8 cellular contexts compared by ENCODE assay signal in genomic region chr3:98901032-98901464, GRCh38. TPM values are rescaled to one million over a fixed set of nuclear protein-coding genes. Genes with fewer than 3 reads are reported as not detected.
DNase-seq lines count a peak whose midpoint lies in the region; ATAC-seq and TF ChIP-seq lines count a peak whose summit lies in the region.

No MANE protein-coding gene starts in this region.

- TF ChIP-seq CTCF in BJ (IDR thresholded peaks at IDR 0.05; ENCODE audit: insufficient read depth, low read depth, low read length) (no peak), breast epithelium (IDR thresholded peaks at IDR 0.05) (no peak)

- H3K4me3 ChIP-seq in BJ (ENCODE audit: low read depth, low read length) (peak overlapping the region; percentile 97), breast epithelium (peak overlapping the region; percentile 94 to 98 (median 95)), iPS-20b (ENCODE audit: low read length) (peak overlapping the region; percentile 94), skeletal muscle tissue (ENCODE audit: low read length in 3 of 3) (peak overlapping the region; percentile 84 to 88 (median 88))

- ATAC-seq in HG03175 (IDR thresholded peaks at IDR 0.05; ENCODE audit: unreplicated experiment) (peak; percentile 27), HG03378 (IDR thresholded peaks at IDR 0.05; ENCODE audit: unreplicated experiment) (no peak)

- no peak for DNase-seq in BJ (ENCODE audit: low read depth)
- peak; percentile 5 for DNase-seq in GM19238 (ENCODE audit: insufficient read length, low spot score)
- DNase-seq in RPMI7951 (ENCODE audit: low read depth) = peak; percentile 66
- DNase-seq in breast epithelium (ENCODE audit: low spot score in 2 of 2) = peak in 1 of 2 donors; percentile 35

- H3K9ac ChIP-seq in iPS-20b (ENCODE audit: low read depth, low read length) (peak overlapping the region; percentile 84), skeletal muscle tissue (ENCODE audit: low read depth in 1 of 3, low read length in 3 of 3) (peak overlapping the region; percentile 80 to 90 (median 82))

- H3K9me3 ChIP-seq in breast epithelium (no peaks in the 10 kb centered on the region), iPS-20b (ENCODE audit: insufficient read depth, low read depth, low read length) (no peaks in the 10 kb centered on the region), skeletal muscle tissue (ENCODE audit: control insufficient read depth in 3 of 3, low read length in 3 of 3) (no peaks in the 10 kb centered on the region)

- POLR2A ChIA-PET in BJ (lab: Charles Lee) = interaction anchor here (0.6 kb wide), 1 partner anchor 46 kb away, joined by 5 read pairs; no protein-coding TSS in a partner anchor

- H3K27me3 ChIP-seq in BJ (ENCODE audit: control insufficient read depth, insufficient read depth, low read length) = no peaks in the 10 kb centered on the region
- no peaks in the 10 kb centered on the region for H3K27me3 ChIP-seq in breast epithelium
- no peaks in the 10 kb centered on the region for H3K27me3 ChIP-seq in iPS-20b (ENCODE audit: insufficient read depth, low read length)
- H3K27me3 ChIP-seq in skeletal muscle tissue (ENCODE audit: control insufficient read depth in 3 of 3, insufficient read depth in 3 of 3, low read length in 3 of 3) = no peaks in the 10 kb centered on the region

- H3K36me3 ChIP-seq in BJ (ENCODE audit: control insufficient read depth, insufficient read depth, low read length) (no peaks in the 10 kb centered on the region), breast epithelium (no peaks in the 10 kb centered on the region), iPS-20b (ENCODE audit: insufficient read depth, low read depth, low read length) (no peaks in the 10 kb centered on the region), skeletal muscle tissue (ENCODE audit: control insufficient read depth in 3 of 3, insufficient read depth in 3 of 3, low read length in 3 of 3) (no peaks in the 10 kb centered on the region)

- no peak for TF ChIP-seq POLR2A in breast epithelium (IDR thresholded peaks at IDR 0.05)

- H3K27ac ChIP-seq in breast epithelium (peak overlapping the region; percentile 89 to 91), iPS-20b (ENCODE audit: low read length) (peak overlapping the region; percentile 45), skeletal muscle tissue (ENCODE audit: low read depth, low read length) (peak overlapping the region; percentile 88)

- intact Hi-C loops in breast epithelium (cut with DNase I; ENCODE audit: low total_unique reads) = no loop called here

- CTCF ChIA-PET in BJ (lab: Yijun Ruan, JAX) = interaction anchor here (0.6 to 1.6 kb wide), 2 partner anchors 530 to 917 kb away, joined by 3 to 4 read pairs; partner anchors contain the start of gene CMSS1

- H3K4me1 ChIP-seq in breast epithelium = no peaks in the 10 kb centered on the region
- H3K4me1 ChIP-seq in iPS-20b (ENCODE audit: insufficient read depth, low read length) = peaks cover 14% of the 10 kb centered on the region
- H3K4me1 ChIP-seq in skeletal muscle tissue (ENCODE audit: control insufficient read depth in 3 of 3, insufficient read depth in 3 of 3, low read length in 3 of 3) = peaks cover 10 to 18% (median 15%) of the 10 kb centered on the region in 3 donors

RNA-seq across cellular contexts. Expression of gene DCBLD2, which starts 0.4 kb away (rescaled TPM):
- polyA plus RNA-seq in BJ (2011; rRNA removed) = 28.9 and 59.7 TPM in 2 replicates
- polyA minus RNA-seq in BJ (2011; rRNA and poly(A)+ RNA removed) = 45.9 and 50.4 TPM in 2 replicates
- total RNA-seq in RPMI7951 (2014; rRNA removed; shearing (Covaris generic)) = 245 and 306 TPM in 2 replicates
- 10 to 100 TPM; 27.2 to 46.7 (median 29.6) TPM for total RNA-seq in breast epithelium
- total RNA-seq in skeletal muscle tissue = 21.4 TPM
